30 cellular contexts compared by ENCODE assay signal in genomic region chr6:167236239-167236571, GRCh38. TPM values are rescaled to one million over a fixed set of nuclear protein-coding genes. Genes with fewer than 3 reads are reported as not detected.
"Had no signal": no experiment of that assay in that cellular context is flagged by ENCODE, and none has a peak within 500 bp of the region (broad histone marks: within the 10 kb centered on the region; RNA-seq: fewer than 3 reads in every experiment).

No MANE protein-coding gene starts in this region.

- H3K36me3 ChIP-seq: esophagus muscularis mucosa, gastroesophageal sphincter, heart right ventricle, left ventricle myocardium inferior, neutrophil, tibial artery, vagina had no signal

- H3K4me2 ChIP-seq: smooth muscle cell had no signal

- H3K4me1 Mint-ChIP-seq: activated naive CD4-positive, alpha-beta T cell treated with anti-CD3 and anti-CD28 coated beads, Interleukin-2, amount 50 U/mL, for 24 hours; immature natural killer cell had no signal

- H3K9ac ChIP-seq: parathyroid adenoma had no signal

- H3K9me3 ChIP-seq: esophagus muscularis mucosa, gastroesophageal sphincter, heart right ventricle, left ventricle myocardium inferior, mucosa of descending colon, neutrophil, tibial artery, vagina had no signal

- H3K9me3 Mint-ChIP-seq: activated naive CD4-positive, alpha-beta T cell treated with anti-CD3 and anti-CD28 coated beads, Interleukin-2, amount 50 U/mL, for 24 hours; activated T-cell treated with anti-CD3 and anti-CD28 coated beads, Interleukin-2, amount 50 U/mL, for 72 hours; immature natural killer cell; naive B cell had no signal

- H3K79me2 ChIP-seq: parathyroid adenoma had no signal

- H3K27me3 ChIP-seq: vagina had no signal

- H3K36me3 Mint-ChIP-seq: activated naive CD4-positive, alpha-beta T cell treated with anti-CD3 and anti-CD28 coated beads, Interleukin-2, amount 50 U/mL, for 24 hours; immature natural killer cell; naive B cell had no signal

- H3K4me3 Mint-ChIP-seq: activated naive CD4-positive, alpha-beta T cell treated with anti-CD3 and anti-CD28 coated beads, Interleukin-2, amount 50 U/mL, for 24 hours; activated T-cell treated with anti-CD3 and anti-CD28 coated beads, Interleukin-2, amount 50 U/mL, for 72 hours; immature natural killer cell; naive B cell had no signal

- H3K4me3 ChIP-seq: esophagus muscularis mucosa, gastroesophageal sphincter, heart right ventricle, left ventricle myocardium inferior, mucosa of descending colon, smooth muscle cell, tibial artery, vagina had no signal

- DNase-seq: activated CD4-positive, alpha-beta T cell treated with anti-CD3 and anti-CD28 coated beads, Interleukin-2, amount 50 U/mL, for 4 hours; activated gamma-delta T cell; activated T-cell treated with anti-CD3 and anti-CD28 coated beads, Interleukin-2, amount 50 U/mL, for 72 hours; cerebellar nuclear complex; cortex of kidney; heart right ventricle; immature natural killer cell; kidney glomerular epithelial cell; left ventricle myocardium inferior; mucosa of descending colon; naive B cell; stimulated activated CD4-positive, alpha-beta T cell treated with anti-CD3 and anti-CD28 coated beads, Interleukin-4, amount 100 ng/mL, for 4 hours; stimulated activated naive CD4-positive, alpha-beta T cell; substantia nigra; T1000; tibial artery had no signal

- H3K4me1 ChIP-seq: esophagus muscularis mucosa, gastroesophageal sphincter, heart right ventricle, left ventricle myocardium inferior, tibial artery, vagina had no signal

- H3K27ac Mint-ChIP-seq: activated naive CD4-positive, alpha-beta T cell treated with anti-CD3 and anti-CD28 coated beads, Interleukin-2, amount 50 U/mL, for 24 hours; activated T-cell treated with anti-CD3 and anti-CD28 coated beads, Interleukin-2, amount 50 U/mL, for 72 hours; immature natural killer cell; naive B cell had no signal

- H3K27ac ChIP-seq: esophagus muscularis mucosa, gastroesophageal sphincter, heart right ventricle, left ventricle myocardium inferior, neutrophil, parathyroid adenoma, tibial artery, vagina, VCaP had no signal

- H2AFZ ChIP-seq: parathyroid adenoma had no signal

RNA-seq across cellular contexts. Expression of gene UNC93A, which starts 54.9 kb away (rescaled TPM):
- total RNA-seq: activated CD8-positive, alpha-beta memory T cell treated with anti-CD3 and anti-CD28 coated beads for 36 hours; activated T-cell treated with anti-CD3 and anti-CD28 coated beads, Interleukin-2, amount 50 U/mL, for 72 hours; astrocyte; bronchial epithelial cell; esophagus muscularis mucosa; gastroesophageal sphincter; heart right ventricle; left ventricle myocardium inferior; sciatic nerve; smooth muscle cell; T-helper 1 cell treated with Interleukin-12 subunit alpha and Interleukin-12 subunit beta and Interleukin-4 antibody, amounts not matched to agents 30 ng/mL and 1 ng/mL, for 36 hours had no signal
- polyA plus RNA-seq: adipose tissue, heart right ventricle, immature natural killer cell, smooth muscle cell had no signal
